ENCODE assay signal across 15 cellular contexts in genomic region chr6:134730013-134730412, GRCh38.
"Had no signal": no experiment of that assay in that cellular context is flagged by ENCODE, and none has a peak within 500 bp of the region (broad histone marks: within the 10 kb centered on the region; RNA-seq: fewer than 3 reads in every experiment).

No MANE protein-coding gene starts in this region.

- H3K4me3 ChIP-seq: gastrocnemius medialis, right lobe of liver, smooth muscle cell, testis had no signal

- H3K4me1 ChIP-seq: parathyroid adenoma, right lobe of liver had no signal

- H3K79me2 ChIP-seq: parathyroid adenoma had no signal

- ATAC-seq: activated T-cell treated with anti-CD3 and anti-CD28 coated beads, Interleukin-2, amount 50 U/mL, for 72 hours; esophagus mucosa; gastrocnemius medialis; natural killer cell; right lobe of liver had no signal

- H3K9ac ChIP-seq: parathyroid adenoma had no signal

- DNase-seq: activated CD4-positive, alpha-beta T cell treated with anti-CD3 and anti-CD28 coated beads, Interleukin-2, amount 50 U/mL, for 4 hours; activated CD4-positive, CD25-positive, alpha-beta regulatory T cell treated with anti-CD3 and anti-CD28 coated beads, Interleukin-2, amount 50 U/mL, for 72 hours; activated effector memory CD4-positive, alpha-beta T cell treated with anti-CD3 and anti-CD28 coated beads, Interleukin-2, amount 50 U/mL, for 16 hours; activated T-cell treated with anti-CD3 and anti-CD28 coated beads, Interleukin-2, amount 50 U/mL, for 72 hours; effector CD4-positive, alpha-beta T cell; gastrocnemius medialis; head of caudate nucleus; natural killer cell; right lobe of liver; stimulated activated CD4-positive, alpha-beta T cell treated with anti-CD3 and anti-CD28 coated beads, Interleukin-4, amount 100 ng/mL, for 1 hour; testis had no signal

- H3K27me3 ChIP-seq: gastrocnemius medialis, neutrophil, right lobe of liver, testis had no signal

- H3K36me3 ChIP-seq: gastrocnemius medialis, neutrophil, right lobe of liver had no signal

- H3K4me2 ChIP-seq: smooth muscle cell had no signal

- H3K27ac ChIP-seq: gastrocnemius medialis, neutrophil, parathyroid adenoma, right lobe of liver, testis had no signal

- H3K9me3 ChIP-seq: gastrocnemius medialis, neutrophil, right lobe of liver, testis had no signal

- H2AFZ ChIP-seq: parathyroid adenoma had no signal
